Comparison of ENCODE assay signal across 8 cellular contexts in genomic region chr9:99184427-99185327, GRCh38. TPM values are rescaled to one million over a fixed set of nuclear protein-coding genes. Genes with fewer than 3 reads are reported as not detected.
DNase-seq lines count a peak whose midpoint lies in the region; ATAC-seq and TF ChIP-seq lines count a peak whose summit lies in the region.

No MANE protein-coding gene starts in this region.

- no peaks in the 10 kb centered on the region for H3K36me3 Mint-ChIP-seq in T-cell

- H3K27me3 Mint-ChIP-seq in T-cell = peaks cover 6% of the 10 kb centered on the region in 2 donors

- H3K27ac Mint-ChIP-seq in T-cell = peak overlapping the region in 1 of 2 donors; percentile 50

- DNase-seq in GM12864 (ENCODE audit: low read depth) (peak; percentile 83), NCI-H1436 (lab: John Stamatoyannopoulos, UW) (peak; percentile 84), T-cell (peak; percentile 53 to 78 (median 68)), amniotic epithelial cell (ENCODE audit: low read depth) (peak; percentile 85), left ventricle myocardium superior (peak; percentile 90), retina (peak; percentile 95)

- TF ChIP-seq CTCF in GM12864 (IDR thresholded peaks at IDR 0.05; ENCODE audit: low read depth, low read length, missing control alignments) = peak; percentile 98

- CTCF ChIA-PET in T-cell (lab: Charles Lee) = interaction anchor here (0.5 to 1.4 kb wide), 28 partner anchors 9 to 1412 kb away, joined by 3 to 10 read pairs (median 4); no protein-coding TSS in a partner anchor

- no peak overlapping the region for H3K4me3 ChIP-seq in GM12864 (ENCODE audit: low read depth, low read length)

- POLR2A ChIA-PET in T-cell (lab: Charles Lee) = no interaction called here

- H3K4me1 Mint-ChIP-seq in T-cell = peaks cover 14 to 29% (median 19%) of the 10 kb centered on the region in 3 donors

- intact Hi-C loops in left ventricle myocardium superior (cut with micrococcal nuclease) = no loop called here

- no peaks in the 10 kb centered on the region for H3K9me3 Mint-ChIP-seq in T-cell

- ATAC-seq in HG02759 (IDR thresholded peaks at IDR 0.05; ENCODE audit: unreplicated experiment) = peak; percentile 50
- ATAC-seq in T-cell (replicated peaks in 1 of 4) = peak; percentile 85 to 89 (median 86)
- peak; percentile 96 for ATAC-seq in left ventricle myocardium superior
- ATAC-seq in GM18520 (IDR thresholded peaks at IDR 0.05; ENCODE audit: unreplicated experiment) = no peak

- peak overlapping the region; percentile 17 to 54 (median 49) for H3K4me3 Mint-ChIP-seq in T-cell

RNA-seq across cellular contexts. Expression of gene ALG2, which starts 37.1 kb away (rescaled TPM):
- total RNA-seq in T-cell (10 to 100 TPM; 18.0 to 30.3 (median 25.2) TPM), left ventricle myocardium superior (15.0 TPM)

RNA-seq across cellular contexts. Expression of gene SEC61B, which starts 37.4 kb away (rescaled TPM):
- 10 to 100 TPM; 54.9 to 91.5 (median 84.0) TPM for total RNA-seq in T-cell
- 46.7 TPM for total RNA-seq in left ventricle myocardium superior
